27 cellular contexts compared by ENCODE assay signal in the genomic region with DNA sequence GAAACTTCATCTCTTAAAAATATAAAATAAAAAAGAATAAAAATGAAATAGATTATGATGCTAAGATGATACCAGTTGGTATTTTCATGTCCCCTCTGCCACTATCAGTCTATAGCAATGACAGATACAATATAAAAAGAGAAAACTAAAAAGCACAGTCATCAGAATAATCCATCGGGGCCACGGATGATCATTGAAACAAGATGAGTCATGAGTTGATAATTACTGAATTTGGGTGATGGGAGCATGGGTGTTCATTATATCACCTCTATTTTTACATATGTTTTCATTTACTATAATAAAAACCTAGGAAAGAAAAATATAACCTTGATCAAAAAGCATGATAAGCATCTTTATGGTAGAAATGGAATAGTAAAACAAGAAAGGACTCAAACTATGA.
"Had no signal": no experiment of that assay in that cellular context is flagged by ENCODE, and none has a peak within 500 bp of the region (broad histone marks: within the 10 kb centered on the region; RNA-seq: fewer than 3 reads in every experiment).

No MANE protein-coding gene starts in this region.

- FAIRE-seq: urothelium cell line had no signal

- H3K4me1 Mint-ChIP-seq: nephron; neural progenitor cell; stimulated activated effector memory CD8-positive, alpha-beta T cell treated with anti-CD3 and anti-CD28 coated beads, Interleukin-12 subunit alpha, Interleukin-12 subunit beta, amount 100 ng/mL, for 72 hours; stimulated activated naive B cell treated with anti-CD40 and anti-IgM and Interleukin-4, amounts not matched to agents 10 μg/mL and 1 μg/mL and 100 μg/mL, for 72 hours had no signal

- H2AFZ ChIP-seq: neural progenitor cell, parathyroid adenoma had no signal

- H3K27me3 ChIP-seq: neural progenitor cell, ovary, sigmoid colon, stomach, thyroid gland, tibial nerve, upper lobe of left lung, vagina had no signal

- H3K27ac Mint-ChIP-seq: nephron; neural progenitor cell; progenitor cell of endocrine pancreas; stimulated activated effector memory CD8-positive, alpha-beta T cell treated with anti-CD3 and anti-CD28 coated beads, Interleukin-12 subunit alpha, Interleukin-12 subunit beta, amount 100 ng/mL, for 72 hours; stimulated activated naive B cell treated with anti-CD40 and anti-IgM and Interleukin-4, amounts not matched to agents 10 μg/mL and 1 μg/mL and 100 μg/mL, for 72 hours; stimulated activated naive CD8-positive, alpha-beta T cell treated with anti-CD3 and anti-CD28 coated beads, Interleukin-15, Interleukin-2, amounts not matched to agents 100 ng/mL and 50 ng/mL, for 24 hours had no signal

- H3K4me3 ChIP-seq: neural progenitor cell, ovary, psoas muscle, sigmoid colon, stomach, thoracic aorta, thyroid gland, tibial nerve, upper lobe of left lung, vagina had no signal

- H3K9me3 Mint-ChIP-seq: nephron; neural progenitor cell; stimulated activated effector memory CD8-positive, alpha-beta T cell treated with anti-CD3 and anti-CD28 coated beads, Interleukin-12 subunit alpha, Interleukin-12 subunit beta, amount 100 ng/mL, for 72 hours; stimulated activated naive B cell treated with anti-CD40 and anti-IgM and Interleukin-4, amounts not matched to agents 10 μg/mL and 1 μg/mL and 100 μg/mL, for 72 hours; stimulated activated naive CD8-positive, alpha-beta T cell treated with anti-CD3 and anti-CD28 coated beads, Interleukin-15, Interleukin-2, amounts not matched to agents 100 ng/mL and 50 ng/mL, for 24 hours had no signal

- H3K4me3 Mint-ChIP-seq: naive thymus-derived CD8-positive, alpha-beta T cell; nephron; neural progenitor cell; stimulated activated effector memory CD8-positive, alpha-beta T cell treated with anti-CD3 and anti-CD28 coated beads, Interleukin-12 subunit alpha, Interleukin-12 subunit beta, amount 100 ng/mL, for 72 hours; stimulated activated naive B cell treated with anti-CD40 and anti-IgM and Interleukin-4, amounts not matched to agents 10 μg/mL and 1 μg/mL and 100 μg/mL, for 72 hours; stimulated activated naive CD8-positive, alpha-beta T cell treated with anti-CD3 and anti-CD28 coated beads, Interleukin-15, Interleukin-2, amounts not matched to agents 100 ng/mL and 50 ng/mL, for 24 hours had no signal

- H3K9ac ChIP-seq: neural progenitor cell, parathyroid adenoma had no signal

- H3K79me2 ChIP-seq: parathyroid adenoma had no signal

- H3K9me3 ChIP-seq: ovary, psoas muscle, sigmoid colon, stomach, thoracic aorta, thyroid gland, tibial nerve, upper lobe of left lung, vagina had no signal

- H3K4me2 ChIP-seq: neural progenitor cell had no signal

- DNase-seq: naive thymus-derived CD8-positive, alpha-beta T cell; occipital lobe; ovary; posterior cingulate gyrus; psoas muscle; right cardiac atrium; sigmoid colon; small intestine; stimulated activated CD4-positive, alpha-beta T cell treated with anti-CD3 and anti-CD28 coated beads, Interleukin-15, amount 100 ng/mL, for 24 hours; stimulated activated CD4-positive, alpha-beta T cell treated with anti-CD3 and anti-CD28 coated beads, Interleukin-2, amount 100 ng/mL, for 24 hours; stimulated activated CD4-positive, alpha-beta T cell treated with anti-CD3 and anti-CD28 coated beads, Interleukin-2, amount 100 ng/mL, for 48 hours; stimulated activated CD4-positive, alpha-beta T cell treated with anti-CD3 and anti-CD28 coated beads, Interleukin-4, amount 100 ng/mL, for 24 hours; stimulated activated naive B cell treated with anti-CD40 and anti-IgM and Interleukin-4, amounts not matched to agents 10 μg/mL and 1 μg/mL and 100 μg/mL, for 72 hours; stimulated activated naive CD4-positive, alpha-beta T cell treated with Interleukin-2 at 50 U/mL for 16 hours; stomach; thyroid gland; upper lobe of left lung had no signal

- H3K36me3 ChIP-seq: ovary, vagina had no signal

- H3K27me3 Mint-ChIP-seq: naive thymus-derived CD8-positive, alpha-beta T cell; progenitor cell of endocrine pancreas; stimulated activated naive B cell treated with anti-CD40 and anti-IgM and Interleukin-4, amounts not matched to agents 10 μg/mL and 1 μg/mL and 100 μg/mL, for 72 hours; stimulated activated naive CD8-positive, alpha-beta T cell treated with anti-CD3 and anti-CD28 coated beads, Interleukin-15, Interleukin-2, amounts not matched to agents 100 ng/mL and 50 ng/mL, for 24 hours had no signal

- H3K4me1 ChIP-seq: neural progenitor cell, parathyroid adenoma, psoas muscle, thyroid gland, tibial nerve, upper lobe of left lung, vagina had no signal

- ATAC-seq: naive thymus-derived CD8-positive, alpha-beta T cell; psoas muscle; right cardiac atrium; stimulated activated effector memory CD8-positive, alpha-beta T cell treated with anti-CD3 and anti-CD28 coated beads, Interleukin-12 subunit alpha, Interleukin-12 subunit beta, amount 100 ng/mL, for 72 hours; stimulated activated naive B cell treated with anti-CD40 and anti-IgM and Interleukin-4, amounts not matched to agents 10 μg/mL and 1 μg/mL and 100 μg/mL, for 72 hours had no signal

- H3K27ac ChIP-seq: neural progenitor cell, ovary, parathyroid adenoma, psoas muscle, sigmoid colon, stomach, thoracic aorta, thyroid gland, tibial nerve, upper lobe of left lung, vagina had no signal
